In genomic region chr3:31247850-31248618, GRCh38 we compare ENCODE assay signal across 1 cellular context.
A peak's percentile ranks its signal among the peaks of the same experiment; 100 is the strongest.
TF ChIP-seq lines count a peak whose summit lies in the region.

No MANE protein-coding gene starts in this region.

TF ChIP-seq in GM12878, 131 proteins besides CTCF, POLR2A, EP300 and RAD21 (continued from another document and continues in another):
- no peak for TF ChIP-seq ZNF687 (IDR thresholded peaks at IDR 0.05)
- no peak for TF ChIP-seq IRF3 (IDR thresholded peaks at IDR 0.05)
- peak; percentile 54; the same call in 1 of the 2 replicates for TF ChIP-seq LARP7 (IDR thresholded peaks at IDR 0.05)
- peak; percentile 68; the same call in 1 of the 2 replicates for TF ChIP-seq PML (IDR thresholded peaks at IDR 0.05; ENCODE audit: low read length)
- TF ChIP-seq STAT1 (conservative IDR thresholded peaks at IDR 0.05): no peak
- TF ChIP-seq BHLHE40 (IDR thresholded peaks at IDR 0.05; ENCODE audit: borderline replicate concordance in 1 of 2, low read depth in 2 of 2, low read length in 1 of 2): 0 out of 4 replicates have a peak, but pooled peaks of 1 of the 2 experiments have one; percentile 10
- no peak for TF ChIP-seq ELK1 (IDR thresholded peaks at IDR 0.05; ENCODE audit: low read depth, low read length)
- TF ChIP-seq HCFC1 (IDR thresholded peaks at IDR 0.05; ENCODE audit: low read length): no peak
- TF ChIP-seq CHD4 (IDR thresholded peaks at IDR 0.05): no peak
- TF ChIP-seq TAF1 (IDR thresholded peaks at IDR 0.05; ENCODE audit: borderline replicate concordance, low read depth, low read length): no peak
- peak; percentile 32; the same call in 1 of the 2 replicates for TF ChIP-seq PAX5 (IDR thresholded peaks at IDR 0.05; ENCODE audit: borderline replicate concordance, low read depth, low read length)
- TF ChIP-seq ZNF622 (IDR thresholded peaks at IDR 0.05): no peak
- TF ChIP-seq SREBF2 (IDR thresholded peaks at IDR 0.05; ENCODE audit: low read length): no peak
- TF ChIP-seq NR2F1 (conservative IDR thresholded peaks at IDR 0.05): peak; percentile 31; the same call in 1 of the 2 replicates
- TF ChIP-seq CBX3 (IDR thresholded peaks at IDR 0.05; ENCODE audit: borderline replicate concordance, low read depth): no peak
- TF ChIP-seq DPF2 (IDR thresholded peaks at IDR 0.05): peak; percentile 64; the same call in 1 of the 2 replicates
- TF ChIP-seq FOXM1 (IDR thresholded peaks at IDR 0.05; ENCODE audit: low read depth, low read length): peak; percentile 84
- peak; percentile 60; the same call in 1 of the 2 replicates for TF ChIP-seq IRF4 (IDR thresholded peaks at IDR 0.05; ENCODE audit: low read depth, low read length)
- TF ChIP-seq CBFB (IDR thresholded peaks at IDR 0.05; ENCODE audit: low read depth): no peak
- no peak for TF ChIP-seq GABPA (IDR thresholded peaks at IDR 0.05; ENCODE audit: low read depth)
- no peak for TF ChIP-seq NR2C1 (IDR thresholded peaks at IDR 0.05)
- no peak for TF ChIP-seq NFXL1 (IDR thresholded peaks at IDR 0.05; ENCODE audit: borderline replicate concordance)
- no peak for TF ChIP-seq SMAD5 (IDR thresholded peaks at IDR 0.05; ENCODE audit: low read depth)
- TF ChIP-seq NFIC (IDR thresholded peaks at IDR 0.05; ENCODE audit: low read depth, low read length): peak; percentile 89
- TF ChIP-seq PBX3 (IDR thresholded peaks at IDR 0.05; ENCODE audit: insufficient replicate concordance, low read depth, low read length): no peak
- TF ChIP-seq ATF2 (IDR thresholded peaks at IDR 0.05; ENCODE audit: low read length): peak; percentile 98
- TF ChIP-seq NRF1 (conservative IDR thresholded peaks at IDR 0.05; ENCODE audit: low read depth, low read length): no peak
- TF ChIP-seq CEBPB (IDR thresholded peaks at IDR 0.05; ENCODE audit: borderline replicate concordance in 1 of 2, low read depth in 2 of 2, low read length in 2 of 2): no peak
- no peak for TF ChIP-seq NFYA (IDR thresholded peaks at IDR 0.05; ENCODE audit: borderline replicate concordance, low read depth, low read length)
- TF ChIP-seq MAX (IDR thresholded peaks at IDR 0.05; ENCODE audit: low read depth, low read length): no peak
- TF ChIP-seq ATF7 (IDR thresholded peaks at IDR 0.05; ENCODE audit: low read depth): peak; percentile 66
- no peak for TF ChIP-seq ZSCAN29 (IDR thresholded peaks at IDR 0.05)
- no peak for TF ChIP-seq E4F1 (IDR thresholded peaks at IDR 0.05; ENCODE audit: borderline replicate concordance, partially characterized antibody)
- TF ChIP-seq NBN (IDR thresholded peaks at IDR 0.05): no peak; the same call in 1 of the 2 replicates
- TF ChIP-seq MTA3 (IDR thresholded peaks at IDR 0.05; ENCODE audit: borderline replicate concordance, low read length): peak; percentile 66; the same call in 1 of the 2 replicates
- TF ChIP-seq RELB (IDR thresholded peaks at IDR 0.05; ENCODE audit: low read depth): peak; percentile 87
- no peak for TF ChIP-seq REST (IDR thresholded peaks at IDR 0.05; ENCODE audit: low read depth, low read length)
- TF ChIP-seq SRF (IDR thresholded peaks at IDR 0.05; ENCODE audit: low read depth in 2 of 2, low read length in 2 of 2): 0 out of 4 replicates have a peak, but pooled peaks of 1 of the 2 experiments have one; percentile 31
- TF ChIP-seq PAX8 (IDR thresholded peaks at IDR 0.05): no peak
- TF ChIP-seq TARDBP (IDR thresholded peaks at IDR 0.05; ENCODE audit: borderline replicate concordance): no peak
- TF ChIP-seq MTA2 (IDR thresholded peaks at IDR 0.05; ENCODE audit: low read depth): peak; percentile 69; the same call in 1 of the 2 replicates
- TF ChIP-seq ZBTB33 (IDR thresholded peaks at IDR 0.05): no peak
- TF ChIP-seq KAT2A (conservative IDR thresholded peaks at IDR 0.05; ENCODE audit: control insufficient read depth, low read depth, low read length): no peak
- TF ChIP-seq SMC3 (IDR thresholded peaks at IDR 0.05; ENCODE audit: borderline replicate concordance, low read length): no peak; the same call in 1 of the 2 replicates
- TF ChIP-seq TCF12 (IDR thresholded peaks at IDR 0.05; ENCODE audit: low read depth, low read length): peak; percentile 80
- TF ChIP-seq CHD1 (IDR thresholded peaks at IDR 0.05; ENCODE audit: low read depth, low read length): no peak
